In genomic region chr5:164098536-164098935, GRCh38 we compare ENCODE assay signal across 25 cellular contexts.
"Had no signal": no experiment of that assay in that cellular context is flagged by ENCODE, and none has a peak within 500 bp of the region (broad histone marks: within the 10 kb centered on the region; RNA-seq: fewer than 3 reads in every experiment).

No MANE protein-coding gene starts in this region.

- H3K4me3 Mint-ChIP-seq: activated CD8-positive, alpha-beta T cell treated with anti-CD3 and anti-CD28 coated beads, Interleukin-2, amount 10 ng/mL, durations not matched to agents 7 days and 5 days; activated naive CD4-positive, alpha-beta T cell treated with anti-CD3 and anti-CD28 coated beads, Interleukin-2, amount 50 U/mL, for 24 hours; central memory CD8-positive, alpha-beta T cell; T-helper 1 cell treated with Interleukin-12 subunit alpha and Interleukin-12 subunit beta and Interleukin-4 antibody, amounts not matched to agents 30 μg/mL and 1 μg/mL, for 36 hours; WTC11 had no signal

- H3K9me3 Mint-ChIP-seq: activated naive CD4-positive, alpha-beta T cell treated with anti-CD3 and anti-CD28 coated beads, Interleukin-2, amount 50 U/mL, for 24 hours; WTC11 had no signal

- H3K4me3 ChIP-seq: ascending aorta, body of pancreas, PC-9 had no signal

- ATAC-seq: activated CD8-positive, alpha-beta T cell treated with anti-CD3 and anti-CD28 coated beads, Interleukin-2, amount 10 ng/mL, durations not matched to agents 7 days and 5 days; body of pancreas; WTC11 had no signal

- H3K4me1 Mint-ChIP-seq: activated naive CD4-positive, alpha-beta T cell treated with anti-CD3 and anti-CD28 coated beads, Interleukin-2, amount 50 U/mL, for 24 hours; central memory CD8-positive, alpha-beta T cell had no signal

- H3K27ac ChIP-seq: ascending aorta, body of pancreas, PC-9 had no signal

- H3K9me3 ChIP-seq: ascending aorta, body of pancreas had no signal

- H3K36me3 Mint-ChIP-seq: activated naive CD4-positive, alpha-beta T cell treated with anti-CD3 and anti-CD28 coated beads, Interleukin-2, amount 50 U/mL, for 24 hours; WTC11 had no signal

- H3K27me3 Mint-ChIP-seq: activated naive CD4-positive, alpha-beta T cell treated with anti-CD3 and anti-CD28 coated beads, Interleukin-2, amount 50 U/mL, for 24 hours; central memory CD8-positive, alpha-beta T cell had no signal

- DNase-seq: activated CD4-positive, alpha-beta T cell treated with anti-CD3 and anti-CD28 coated beads for 48 hours; activated CD4-positive, alpha-beta T cell treated with anti-CD3 and anti-CD28 coated beads, Interleukin-2, amount 50 U/mL, for 4 hours; activated CD4-positive, CD25-positive, alpha-beta regulatory T cell treated with anti-CD3 and anti-CD28 coated beads, Interleukin-2, amount 50 U/mL, for 72 hours; activated CD8-positive, alpha-beta memory T cell treated with anti-CD3 and anti-CD28 coated beads, Interleukin-2, amount 50 U/mL, for 48 hours; activated CD8-positive, alpha-beta T cell treated with anti-CD3 and anti-CD28 coated beads, Interleukin-2, amount 10 ng/mL, durations not matched to agents 7 days and 5 days; activated naive CD4-positive, alpha-beta T cell; activated T-cell treated with anti-CD3 and anti-CD28 coated beads, Interleukin-2, amount 50 U/mL, for 1 hour; amniotic stem cell; body of pancreas; KG1; NCI-H1092; NCI-H1417; NCI-H1930; NCI-H2107; NCI-H2171 treated with DMSO at 0.1 percent for 48 hours; NCI-H345; NCI-H510A treated with DMSO at 0.1 percent for 48 hours; NCI-H69; PC-9; SHP77 treated with DMSO at 0.1 percent for 48 hours had no signal

- H3K27me3 ChIP-seq: ascending aorta, body of pancreas had no signal

- H3K4me2 ChIP-seq: PC-9 had no signal

- H3K4me1 ChIP-seq: ascending aorta, body of pancreas had no signal

- H2AFZ ChIP-seq: PC-9 had no signal

- H3K36me3 ChIP-seq: ascending aorta had no signal

- H3K27ac Mint-ChIP-seq: activated CD8-positive, alpha-beta T cell treated with anti-CD3 and anti-CD28 coated beads, Interleukin-2, amount 10 ng/mL, durations not matched to agents 7 days and 5 days; activated naive CD4-positive, alpha-beta T cell treated with anti-CD3 and anti-CD28 coated beads, Interleukin-2, amount 50 U/mL, for 24 hours; T-helper 1 cell treated with Interleukin-12 subunit alpha and Interleukin-12 subunit beta and Interleukin-4 antibody, amounts not matched to agents 30 μg/mL and 1 μg/mL, for 36 hours; WTC11 had no signal
